8 cellular contexts compared by ENCODE assay signal in genomic region chr2:157874278-157874825, GRCh38. TPM values are rescaled to one million over a fixed set of nuclear protein-coding genes. Genes with fewer than 3 reads are reported as not detected.
DNase-seq lines count a peak whose midpoint lies in the region; ATAC-seq and TF ChIP-seq lines count a peak whose summit lies in the region.

No MANE protein-coding gene starts in this region.

- H3K9ac ChIP-seq in SK-N-SH (peak overlapping the region; percentile 64), mammary epithelial cell (ENCODE audit: insufficient read depth, low read length) (peak overlapping the region; percentile 76)

- H4K20me1 ChIP-seq in SK-N-SH (ENCODE audit: insufficient read depth) (peaks cover 29% of the 10 kb centered on the region), mammary epithelial cell (ENCODE audit: insufficient read depth, low read length) (no peaks in the 10 kb centered on the region)

- H2AFZ ChIP-seq in SK-N-SH (ENCODE audit: low read depth) (no peak overlapping the region), mammary epithelial cell (ENCODE audit: low read depth, low read length) (peak overlapping the region; percentile 85)

- peak; percentile 26 for DNase-seq in SK-N-SH
- DNase-seq in mammary epithelial cell = no peak
- DNase-seq in left colon = peak; percentile 11 to 29
- DNase-seq in testis = no peak
- no peak for DNase-seq in stimulated activated CD8-positive, alpha-beta memory T cell treated with anti-CD3 and anti-CD28 coated beads, Interleukin-4, amount 100 ng/mL, for 48 hours
- no peak for DNase-seq in mucosa of gallbladder (ENCODE audit: low spot score)

- no peak for TF ChIP-seq CTCF in SK-N-SH (IDR thresholded peaks at IDR 0.05)
- no peak for TF ChIP-seq CTCF in mammary epithelial cell (conservative IDR thresholded peaks at IDR 0.05 in 1 of 2, IDR thresholded peaks at IDR 0.05 in 1 of 2; ENCODE audit: extremely low read depth in 1 of 2, insufficient read depth in 1 of 2, low read depth in 1 of 2, low read length in 2 of 2)
- no peak for TF ChIP-seq CTCF in testis (IDR thresholded peaks at IDR 0.05)

- CTCF ChIA-PET in SK-N-SH (lab: Yijun Ruan, JAX) = interaction anchor here (0.9 to 2.4 kb wide), 3 partner anchors 18 to 123 kb away, joined by 3 to 8 read pairs (median 3); no protein-coding TSS in a partner anchor
- CTCF ChIA-PET in mammary epithelial cell (lab: Charles Lee; ENCODE audit: low non-redundant PET) = no interaction called here

- dilution Hi-C loops in mammary epithelial cell (cut with HindIII; ENCODE audit: low sequenced_read_pairs) = no loop called here

- no peaks in the 10 kb centered on the region for H3K9me2 ChIP-seq in SK-N-SH

- WGBS in SK-N-SH (ENCODE audit: low lambda C conversion rate) = 72% methylated on average over 6 of the region's 6 CpGs
- WGBS in mammary epithelial cell (ENCODE audit: low coverage, missing lambda C conversion rate) = 42% methylated on average over 6 of the region's 6 CpGs
- WGBS in testis, 2 donors = 54 to 62% methylated on average over 6 of the region's 6 CpGs

- H3K4me2 ChIP-seq in SK-N-SH (peak overlapping the region; percentile 83), mammary epithelial cell (ENCODE audit: insufficient read depth, low read depth, low read length) (peak overlapping the region; percentile 69)

- no peak for TF ChIP-seq EP300 in SK-N-SH (IDR thresholded peaks at IDR 0.05; ENCODE audit: borderline replicate concordance in 1 of 2, low read depth in 1 of 2, low read length in 1 of 2)

- TF ChIP-seq POLR2A in testis (IDR thresholded peaks at IDR 0.05) = no peak

- H3K9me3 ChIP-seq in SK-N-SH = no peaks in the 10 kb centered on the region
- no peaks in the 10 kb centered on the region for H3K9me3 ChIP-seq in mammary epithelial cell (replicated peaks; ENCODE audit: insufficient read depth, low read length)
- H3K9me3 ChIP-seq in testis = no peaks in the 10 kb centered on the region

- in situ Hi-C loops in mammary epithelial cell (cut with MboI; ENCODE audit: low sequenced_read_pairs in 2 of 2) = loop anchor here in 1 of 2 donors (10.0 kb wide), 1 partner anchor 90 kb away; no protein-coding TSS in a partner anchor

- ATAC-seq in SK-N-SH treated with all-trans-retinoic acid at 6 μM for 48 hours = no peak
- no peak for ATAC-seq in left colon
- no peak for ATAC-seq in GM21423 (IDR thresholded peaks at IDR 0.05; ENCODE audit: unreplicated experiment)

- intact Hi-C loops in mammary epithelial cell (cut with micrococcal nuclease) = no loop called here
- intact Hi-C loops in left colon (cut with DNase I, micrococcal nuclease) = no loop called here
- intact Hi-C loops in testis (cut with DNase I; ENCODE audit: low total_unique reads) = no loop called here

- H3K4me3 ChIP-seq in SK-N-SH (ENCODE audit: low read depth in 2 of 2, low read length in 1 of 2) (peak overlapping the region; percentile 74 to 88), mammary epithelial cell (replicated peaks in 1 of 3; ENCODE audit: insufficient read depth in 1 of 3, low read depth in 2 of 3, low read length in 3 of 3) (peak overlapping the region; percentile 72 to 92 (median 76)), testis (peak overlapping the region; percentile 74 to 89)

- H3K4me1 ChIP-seq in SK-N-SH (ENCODE audit: control insufficient read depth in 1 of 2, insufficient read depth in 2 of 2, low read depth in 1 of 2, low read length in 1 of 2) (peaks cover 8 to 23% of the 10 kb centered on the region in 2 experiments; a peak in 3 of 4 replicates), mammary epithelial cell (ENCODE audit: insufficient read depth, low read length) (peaks cover 30% of the 10 kb centered on the region), testis (peaks cover 6% of the 10 kb centered on the region)

- H3K27me3 ChIP-seq in SK-N-SH (ENCODE audit: insufficient read depth) (no peaks in the 10 kb centered on the region), mammary epithelial cell (ENCODE audit: insufficient read depth, low read length) (no peaks in the 10 kb centered on the region), testis (no peaks in the 10 kb centered on the region)

- TF ChIP-seq RAD21 in SK-N-SH (IDR thresholded peaks at IDR 0.05; ENCODE audit: low read length) = no peak

- H3F3A ChIP-seq in SK-N-SH (replicated peaks; ENCODE audit: insufficient read depth) = peaks cover 3% of the 10 kb centered on the region

- TSS peak; percentile 37 for BruUV-seq in mammary epithelial cell (replicated peaks; lab: Mats Ljungman, UMichigan)

- H3K79me2 ChIP-seq in SK-N-SH (ENCODE audit: insufficient read depth) (peaks cover 62% of the 10 kb centered on the region), mammary epithelial cell (ENCODE audit: insufficient read depth, low read length) (peaks cover 59% of the 10 kb centered on the region)

- POLR2A ChIA-PET in SK-N-SH (lab: Yijun Ruan, JAX) = no interaction called here

- H3K36me3 ChIP-seq in SK-N-SH (replicated peaks in 1 of 2; ENCODE audit: control insufficient read depth in 1 of 2, insufficient read depth in 2 of 2, low read length in 1 of 2) (peaks cover 0 to 2% of the 10 kb centered on the region in 2 experiments), mammary epithelial cell (ENCODE audit: insufficient read depth, low read length) (no peaks in the 10 kb centered on the region), testis (ENCODE audit: low read depth, missing control alignments) (no peaks in the 10 kb centered on the region)

- peak overlapping the region; percentile 77 to 82 for H3K27ac ChIP-seq in SK-N-SH (ENCODE audit: low read depth in 2 of 2, low read length in 1 of 2)
- peak overlapping the region; percentile 70 for H3K27ac ChIP-seq in mammary epithelial cell (ENCODE audit: insufficient read depth, low read depth, low read length)
- H3K27ac ChIP-seq in testis = peak overlapping the region in 1 of 2 donors; percentile 94

TF ChIP-seq in SK-N-SH, 30 proteins besides CTCF, POLR2A, EP300 and RAD21:
- 0 out of 2 replicates have a peak, but pooled peaks have one; percentile 13 for TF ChIP-seq NFIC (IDR thresholded peaks at IDR 0.05; ENCODE audit: borderline replicate concordance)
- TF ChIP-seq NRF1 (IDR thresholded peaks at IDR 0.05; ENCODE audit: low read depth, low read length) = no peak

TF ChIP-seq in SK-N-SH treated with all-trans-retinoic acid at 6 μM for 48 hours, 23 proteins besides CTCF, POLR2A, EP300 and RAD21:
- no peak for TF ChIP-seq BACH2 (CRISPR knock-in tag; IDR thresholded peaks at IDR 0.05; ENCODE audit: borderline replicate concordance)
- TF ChIP-seq CREB5 (CRISPR knock-in tag; IDR thresholded peaks at IDR 0.05; ENCODE audit: low read depth) = no peak
- TF ChIP-seq TOX (CRISPR knock-in tag; IDR thresholded peaks at IDR 0.05; ENCODE audit: borderline replicate concordance) = no peak
- no peak for TF ChIP-seq PPARA (CRISPR knock-in tag; IDR thresholded peaks at IDR 0.05; ENCODE audit: borderline replicate concordance)
- TF ChIP-seq OSR1 (CRISPR knock-in tag; IDR thresholded peaks at IDR 0.05) = no peak
- no peak for TF ChIP-seq ZC3H10 (CRISPR knock-in tag; IDR thresholded peaks at IDR 0.05)
- no peak for TF ChIP-seq RARB (CRISPR knock-in tag; IDR thresholded peaks at IDR 0.05)
- no peak for TF ChIP-seq ISL1 (CRISPR knock-in tag; IDR thresholded peaks at IDR 0.05)
- TF ChIP-seq ZNF70 (CRISPR knock-in tag; IDR thresholded peaks at IDR 0.05) = no peak
- TF ChIP-seq GLIS3 (CRISPR knock-in tag; IDR thresholded peaks at IDR 0.05) = no peak
- TF ChIP-seq CSRNP3 (CRISPR knock-in tag; IDR thresholded peaks at IDR 0.05) = no peak
TF ChIP-seq in SK-N-SH treated with all-trans-retinoic acid at 6 μM for 48 hours: peak in this region for 0.

RNA-seq across cellular contexts. Expression of gene ACVR1, which starts 1.8 kb away (rescaled TPM):
- 21.0 and 22.4 TPM in 2 replicates for polyA plus RNA-seq in SK-N-SH (2012; rRNA removed)
- 36.5 and 38.2 TPM in 2 replicates for polyA plus RNA-seq in SK-N-SH (2012; cell fraction: cytosol; rRNA removed)
- 24.4 and 30.1 TPM in 2 replicates for polyA plus RNA-seq in SK-N-SH (2012; cell fraction: nucleus; rRNA removed)
- 10 to 100 TPM; 35.1 to 41.2 TPM for total RNA-seq in mammary epithelial cell
- 17.1 TPM for polyA plus RNA-seq in mammary epithelial cell
- polyA minus RNA-seq in mammary epithelial cell = 57.2 TPM
- total RNA-seq in left colon = 10 to 100 TPM; 13.6 to 19.1 TPM
- 10 to 100 TPM; 10.3 to 14.9 TPM for total RNA-seq in testis
- polyA plus RNA-seq in testis (ENCODE audit: insufficient read depth, low read depth, low replicate concordance) = 15.3 TPM
- 47.6 TPM for total RNA-seq in mucosa of gallbladder

Comparison
In these comparisons a context has a peak if more than half of its experiments do, and no peak if none do; other contexts are left out.
1. DNase-seq: peak in SK-N-SH (single experiment) and left colon (2 of 2); none in mammary epithelial cell (single experiment), testis (single experiment), stimulated activated CD8-positive, alpha-beta memory T cell treated with anti-CD3 and anti-CD28 coated beads, Interleukin-4, amount 100 ng/mL, for 48 hours (single experiment) and mucosa of gallbladder (single experiment).
2. Peak in every context shown above with its lines, with median percentiles within 50 percentile points of each other: H3K4me3 ChIP-seq.